27 cellular contexts compared by ENCODE assay signal in the genomic region with DNA sequence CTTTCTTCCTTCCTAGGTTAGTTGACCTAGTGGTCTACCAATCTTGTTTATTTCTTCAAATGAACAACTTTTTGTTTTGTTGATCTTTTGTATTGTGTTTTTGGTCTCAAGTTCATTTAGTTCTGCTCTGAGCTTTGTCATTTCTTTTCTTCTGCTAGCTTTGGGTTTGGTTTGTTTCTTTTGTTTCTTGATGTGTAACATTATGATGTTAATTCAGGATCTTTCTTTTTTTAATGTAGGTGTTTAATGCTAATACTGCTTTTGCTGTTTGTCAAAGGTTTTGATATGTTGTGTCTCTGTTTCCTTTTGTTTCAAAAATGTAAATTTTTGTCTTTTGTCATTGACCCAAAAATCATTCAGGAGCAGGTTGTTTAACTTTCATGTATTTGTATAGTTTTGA.
"Had no signal": no experiment of that assay in that cellular context is flagged by ENCODE, and none has a peak within 500 bp of the region (broad histone marks: within the 10 kb centered on the region; RNA-seq: fewer than 3 reads in every experiment).

No MANE protein-coding gene starts in this region.

- H3K27ac ChIP-seq: HL-60, RWPE1 had no signal

- H3K36me3 ChIP-seq: MG63 had no signal

- H3K9ac ChIP-seq: SK-N-SH had no signal

- H3K27me3 Mint-ChIP-seq: IgD-negative memory B cell had no signal

- DNase-seq: Karpas-422; KG1; MG63; NCI-H1092; NCI-H1105 treated with DMSO at 0.1 percent for 48 hours; NCI-H1436; NCI-H187; NCI-H2029; NCI-H2081 treated with DMSO at 0.1 percent for 48 hours; NCI-H2171; NCI-H226; NCI-H446; NCI-H510A; NCI-H524 treated with DMSO at 0.1 percent for 48 hours; NCI-H69; NCI-H774; NK-92 treated with Interleukin-12 subunit alpha and Interleukin-12 subunit beta, amount 100 ng/mL, for 24 hours; PC-3; SHP77; SK-N-SH; SW 1271; T-cell had no signal

- H3K27ac Mint-ChIP-seq: IgD-negative memory B cell; T-cell; T-helper 1 cell treated with Interleukin-12 subunit alpha and Interleukin-12 subunit beta and Interleukin-4 antibody, amounts not matched to agents 30 μg/mL and 1 μg/mL, for 36 hours had no signal

- ATAC-seq: Panc1, PC-3, T-cell had no signal

- H3K4me2 ChIP-seq: SK-N-SH had no signal

- H3K4me3 Mint-ChIP-seq: IgD-negative memory B cell; T-cell; T-helper 1 cell treated with Interleukin-12 subunit alpha and Interleukin-12 subunit beta and Interleukin-4 antibody, amounts not matched to agents 30 μg/mL and 1 μg/mL, for 36 hours had no signal

- H3K4me1 Mint-ChIP-seq: IgD-negative memory B cell, T-cell had no signal

- H3K4me3 ChIP-seq: MG63 had no signal

- H3K9me3 ChIP-seq: SK-N-SH had no signal
